8 cellular contexts compared by ENCODE assay signal in the genomic region with DNA sequence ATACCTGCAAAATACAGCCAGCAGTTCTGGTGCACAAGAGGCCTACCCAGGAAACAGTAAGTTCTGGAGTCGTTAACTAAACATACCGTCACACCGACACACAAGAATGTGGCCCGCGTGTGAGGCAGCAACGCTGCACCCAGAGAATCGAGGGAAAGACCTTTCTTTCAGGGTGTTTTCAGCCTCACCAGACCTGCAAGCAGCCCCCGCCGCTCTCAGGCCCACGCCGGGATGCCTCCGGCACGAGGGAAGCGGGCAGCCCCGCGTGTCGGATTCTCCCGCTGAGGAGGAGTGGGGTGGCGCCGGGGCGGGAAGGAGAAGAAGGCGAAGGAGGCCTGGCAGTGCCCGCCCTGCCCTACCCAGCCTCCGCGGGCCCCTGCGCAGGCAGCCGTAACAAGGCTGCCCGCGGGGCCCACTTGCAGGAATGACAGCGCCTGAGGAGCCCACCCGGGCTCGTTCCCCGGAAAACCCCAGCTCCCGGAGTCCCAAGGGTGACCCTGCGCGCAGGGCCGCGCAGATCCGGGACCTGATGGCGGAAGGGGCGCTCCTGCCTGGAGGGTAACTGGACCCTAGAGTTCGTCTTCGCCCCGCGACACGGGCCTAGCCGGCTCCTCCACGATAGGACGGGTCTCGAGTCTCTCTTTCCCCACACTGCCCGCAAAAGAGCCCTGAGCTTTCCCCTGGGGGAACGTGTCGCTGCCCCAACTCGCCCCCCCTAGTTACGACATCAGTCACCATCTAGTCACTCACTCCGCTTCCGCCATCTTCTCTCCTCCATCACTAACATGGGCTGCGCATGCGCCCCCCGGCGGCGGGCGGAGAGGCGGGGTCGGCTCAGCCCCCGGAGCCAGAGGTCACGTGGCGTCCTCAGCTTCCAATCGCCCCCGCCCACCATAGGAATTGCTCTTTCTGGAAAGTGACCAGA.
DNase-seq lines count a peak whose midpoint lies in the region; ATAC-seq and TF ChIP-seq lines count a peak whose summit lies in the region.

A gene with protein sequence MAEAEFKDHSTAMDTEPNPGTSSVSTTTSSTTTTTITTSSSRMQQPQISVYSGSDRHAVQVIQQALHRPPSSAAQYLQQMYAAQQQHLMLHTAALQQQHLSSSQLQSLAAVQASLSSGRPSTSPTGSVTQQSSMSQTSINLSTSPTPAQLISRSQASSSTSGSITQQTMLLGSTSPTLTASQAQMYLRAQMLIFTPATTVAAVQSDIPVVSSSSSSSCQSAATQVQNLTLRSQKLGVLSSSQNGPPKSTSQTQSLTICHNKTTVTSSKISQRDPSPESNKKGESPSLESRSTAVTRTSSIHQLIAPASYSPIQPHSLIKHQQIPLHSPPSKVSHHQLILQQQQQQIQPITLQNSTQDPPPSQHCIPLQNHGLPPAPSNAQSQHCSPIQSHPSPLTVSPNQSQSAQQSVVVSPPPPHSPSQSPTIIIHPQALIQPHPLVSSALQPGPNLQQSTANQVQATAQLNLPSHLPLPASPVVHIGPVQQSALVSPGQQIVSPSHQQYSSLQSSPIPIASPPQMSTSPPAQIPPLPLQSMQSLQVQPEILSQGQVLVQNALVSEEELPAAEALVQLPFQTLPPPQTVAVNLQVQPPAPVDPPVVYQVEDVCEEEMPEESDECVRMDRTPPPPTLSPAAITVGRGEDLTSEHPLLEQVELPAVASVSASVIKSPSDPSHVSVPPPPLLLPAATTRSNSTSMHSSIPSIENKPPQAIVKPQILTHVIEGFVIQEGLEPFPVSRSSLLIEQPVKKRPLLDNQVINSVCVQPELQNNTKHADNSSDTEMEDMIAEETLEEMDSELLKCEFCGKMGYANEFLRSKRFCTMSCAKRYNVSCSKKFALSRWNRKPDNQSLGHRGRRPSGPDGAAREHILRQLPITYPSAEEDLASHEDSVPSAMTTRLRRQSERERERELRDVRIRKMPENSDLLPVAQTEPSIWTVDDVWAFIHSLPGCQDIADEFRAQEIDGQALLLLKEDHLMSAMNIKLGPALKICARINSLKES (minus strand): TSS at position 782 of the 925 bp plus-strand sequence. CDS start 18 bp downstream, at position 764.

- peak within 1 kb of the TSS; percentile 100 for H3K27ac Mint-ChIP-seq in activated naive CD4-positive, alpha-beta T cell treated with anti-CD3 and anti-CD28 coated beads, Interleukin-2, amount 50 U/mL, for 24 hours

- ATAC-seq in HG02623 (IDR thresholded peaks at IDR 0.05; ENCODE audit: unreplicated experiment) (peak; percentile 74), SK-N-SH treated with all-trans-retinoic acid at 6 μM for 48 hours (peak; percentile 88)

- peaks cover 12% of the 10 kb centered on the region for H3K36me3 Mint-ChIP-seq in activated naive CD4-positive, alpha-beta T cell treated with anti-CD3 and anti-CD28 coated beads, Interleukin-2, amount 50 U/mL, for 24 hours

- no peaks in the 10 kb centered on the region for H3K9me3 Mint-ChIP-seq in activated naive CD4-positive, alpha-beta T cell treated with anti-CD3 and anti-CD28 coated beads, Interleukin-2, amount 50 U/mL, for 24 hours

- H3K4me3 Mint-ChIP-seq in activated naive CD4-positive, alpha-beta T cell treated with anti-CD3 and anti-CD28 coated beads, Interleukin-2, amount 50 U/mL, for 24 hours: peak within 1 kb of the TSS; percentile 97

- H3K4me1 Mint-ChIP-seq in activated naive CD4-positive, alpha-beta T cell treated with anti-CD3 and anti-CD28 coated beads, Interleukin-2, amount 50 U/mL, for 24 hours: peaks cover 27% of the 10 kb centered on the region

- TF ChIP-seq CTCF in GM10266 (IDR thresholded peaks at IDR 0.05; ENCODE audit: control insufficient read depth, insufficient read depth, low read depth, missing control alignments): peak; percentile 26

- DNase-seq in GM10266 (ENCODE audit: extremely low spot score) (peak; percentile 98), NCI-H1092 treated with DMSO at 0.1 percent for 48 hours (lab: John Stamatoyannopoulos, UW) (peak; percentile 88), globus pallidus (ENCODE audit: low spot score) (peak; percentile 92), nucleus accumbens (lab: John Stamatoyannopoulos, UW) (peak; percentile 41 to 95 (median 88)), superior temporal gyrus (ENCODE audit: extremely low spot score) (peak; percentile 94)

- no peaks in the 10 kb centered on the region for H3K27me3 Mint-ChIP-seq in activated naive CD4-positive, alpha-beta T cell treated with anti-CD3 and anti-CD28 coated beads, Interleukin-2, amount 50 U/mL, for 24 hours

TF ChIP-seq in SK-N-SH treated with all-trans-retinoic acid at 6 μM for 48 hours, 23 proteins besides CTCF, POLR2A, EP300 and RAD21:
- no peak for TF ChIP-seq POU6F1 (CRISPR knock-in tag; IDR thresholded peaks at IDR 0.05; ENCODE audit: borderline replicate concordance, low read depth)
- TF ChIP-seq, protein P1, sequence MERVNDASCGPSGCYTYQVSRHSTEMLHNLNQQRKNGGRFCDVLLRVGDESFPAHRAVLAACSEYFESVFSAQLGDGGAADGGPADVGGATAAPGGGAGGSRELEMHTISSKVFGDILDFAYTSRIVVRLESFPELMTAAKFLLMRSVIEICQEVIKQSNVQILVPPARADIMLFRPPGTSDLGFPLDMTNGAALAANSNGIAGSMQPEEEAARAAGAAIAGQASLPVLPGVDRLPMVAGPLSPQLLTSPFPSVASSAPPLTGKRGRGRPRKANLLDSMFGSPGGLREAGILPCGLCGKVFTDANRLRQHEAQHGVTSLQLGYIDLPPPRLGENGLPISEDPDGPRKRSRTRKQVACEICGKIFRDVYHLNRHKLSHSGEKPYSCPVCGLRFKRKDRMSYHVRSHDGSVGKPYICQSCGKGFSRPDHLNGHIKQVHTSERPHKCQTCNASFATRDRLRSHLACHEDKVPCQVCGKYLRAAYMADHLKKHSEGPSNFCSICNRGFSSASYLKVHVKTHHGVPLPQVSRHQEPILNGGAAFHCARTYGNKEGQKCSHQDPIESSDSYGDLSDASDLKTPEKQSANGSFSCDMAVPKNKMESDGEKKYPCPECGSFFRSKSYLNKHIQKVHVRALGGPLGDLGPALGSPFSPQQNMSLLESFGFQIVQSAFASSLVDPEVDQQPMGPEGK (CRISPR knock-in tag; IDR thresholded peaks at IDR 0.05; ENCODE audit: borderline replicate concordance): peak; percentile 53; the same call in 1 of the 2 replicates
- no peak for TF ChIP-seq ARNTL (CRISPR knock-in tag; IDR thresholded peaks at IDR 0.05; ENCODE audit: borderline replicate concordance, low read depth)
- no peak for TF ChIP-seq ZFP30 (CRISPR knock-in tag; IDR thresholded peaks at IDR 0.05)

Comparison
In these comparisons a context has a peak if more than half of its experiments do, and no peak if none do; other contexts are left out.
1. Peak in every context shown above with its lines: DNase-seq and ATAC-seq.